In genomic region chrX:39826813-39827543, GRCh38 we compare ENCODE assay signal across 17 cellular contexts.
"Had no signal": no experiment of that assay in that cellular context is flagged by ENCODE, and none has a peak within 500 bp of the region (broad histone marks: within the 10 kb centered on the region; RNA-seq: fewer than 3 reads in every experiment).

No MANE protein-coding gene starts in this region.

- H3K9me3 ChIP-seq: left lung, prostate gland, suprapubic skin had no signal

- H3K4me1 ChIP-seq: left lung, prostate gland, suprapubic skin, upper lobe of left lung had no signal

- H3K27ac ChIP-seq: cardiac muscle cell, left lung, prostate gland, suprapubic skin, upper lobe of left lung, VCaP had no signal

- H3K27me3 ChIP-seq: cardiac muscle cell, suprapubic skin, upper lobe of left lung had no signal

- DNase-seq: activated CD4-positive, alpha-beta T cell treated with anti-CD3 and anti-CD28 coated beads for 1 hour; activated CD4-positive, alpha-beta T cell treated with anti-CD3 and anti-CD28 coated beads, Interleukin-2, amount 50 U/mL, for 4 hours; activated naive CD4-positive, alpha-beta T cell treated with anti-CD3 and anti-CD28 coated beads for 36 hours; activated T-cell treated with anti-CD3 and anti-CD28 coated beads for 4 hours; left lung; mesenchymal stem cell; natural killer cell; occipital lobe; right cardiac atrium; T-cell; upper lobe of left lung had no signal

- H3K36me3 ChIP-seq: cardiac muscle cell, left lung, prostate gland, suprapubic skin, upper lobe of left lung had no signal

- H3K4me3 ChIP-seq: cardiac muscle cell, left lung, prostate gland, smooth muscle cell, suprapubic skin, upper lobe of left lung had no signal

- ATAC-seq: activated T-helper 17 cell treated with anti-CD3 and anti-CD28 coated beads, Interleukin-2, amount 50 U/mL, for 72 hours; left lung; natural killer cell; right cardiac atrium; T-cell had no signal
